ENCODE assay signal across 31 cellular contexts in genomic region chr18:44824884-44825283, GRCh38.
DNase-seq lines count a peak whose midpoint lies in the region; ATAC-seq, FAIRE-seq and TF ChIP-seq lines count a peak whose summit lies in the region.
"Had no signal": no experiment of that assay in that cellular context is flagged by ENCODE, and none has a peak within 500 bp of the region (broad histone marks: within the 10 kb centered on the region; RNA-seq: fewer than 3 reads in every experiment).

No MANE protein-coding gene starts in this region.

- no TSS peak for BruUV-seq in GM12878 (replicated peaks; lab: Mats Ljungman, UMichigan)

- POLR2A ChIA-PET in GM12878 (lab: Charles Lee): no interaction called here

- no peak for FAIRE-seq in GM12878 (lab: Jason Lieb, UNC)
- FAIRE-seq: frontal cortex, GM19239 had no signal

- H3K27ac ChIP-seq in GM12878 (ENCODE audit: control insufficient read depth, insufficient read depth): no peak overlapping the region
- H3K27ac ChIP-seq: 22Rv1, C4-2B, SJSA1, VCaP had no signal

- no peaks in the 10 kb centered on the region for H3K27me3 ChIP-seq in GM12878 (replicated peaks in 1 of 2; ENCODE audit: control insufficient read depth in 2 of 2, insufficient read depth in 2 of 2, low read length in 1 of 2)
- H3K27me3 ChIP-seq: dorsolateral prefrontal cortex, SJSA1, upper lobe of left lung had no signal

- H3K4me1 Mint-ChIP-seq in nephron progenitor cell (peaks cover 65% of the 10 kb centered on the region), type B pancreatic cell (ENCODE audit: unreplicated experiment) (peaks cover 51% of the 10 kb centered on the region)
- peaks cover 13 to 40% of the 10 kb centered on the region in 2 donors for H3K4me1 Mint-ChIP-seq in natural killer cell treated with Interleukin-12 subunit alpha and Interleukin-12 subunit beta and Interleukin-15 and Interleukin-18, amount 100 ng/mL, for 72 hours (ENCODE audit: low read depth in 2 of 2)

- peak; percentile 28 for DNase-seq in DMS 273 (lab: John Stamatoyannopoulos, UW; ENCODE audit: unreplicated experiment)
- no peak for DNase-seq in DMS 273 treated with DMSO at 0.1 percent for 48 hours (lab: John Stamatoyannopoulos, UW)
- no peak for DNase-seq in GM12878 (ENCODE audit: low read depth, low spot score)
- DNase-seq in nephron progenitor cell: no peak
- DNase-seq in type B pancreatic cell (ENCODE audit: extremely low spot score, unreplicated experiment): no peak
- DNase-seq in NCI-H2107 treated with DMSO at 0.1 percent for 48 hours (lab: John Stamatoyannopoulos, UW; ENCODE audit: unreplicated experiment): no peak
- DNase-seq in natural killer cell treated with Interleukin-12 subunit alpha and Interleukin-12 subunit beta and Interleukin-15 and Interleukin-18, amount 100 ng/mL, for 72 hours (ENCODE audit: low spot score): no peak
- DNase-seq in posterior cingulate gyrus: no peak
- DNase-seq: activated CD4-positive, alpha-beta T cell treated with anti-CD3 and anti-CD28 coated beads for 4 hours; activated CD8-positive, alpha-beta memory T cell treated with anti-CD3 and anti-CD28 coated beads for 24 hours; activated effector memory CD4-positive, alpha-beta T cell treated with Interleukin-2 at 50 U/mL for 16 hours; amygdala; Caco-2; dorsolateral prefrontal cortex; KG1; kidney glomerular epithelial cell; mammary epithelial cell; NCI-H1930; NCI-H226; nucleus accumbens; substantia nigra; T1000; upper lobe of left lung had no signal

- H3K4me1 ChIP-seq in GM12878 (ENCODE audit: control insufficient read depth, insufficient read depth, low read length): 0 out of 2 replicates have a peak, but pooled peaks cover 2% of the 10 kb centered on the region
- H3K4me1 ChIP-seq: Caco-2 had no signal

- in situ Hi-C loops in GM12878 (cut with MboI): no loop called here

- TF ChIP-seq EP300 in GM12878 (IDR thresholded peaks at IDR 0.05; ENCODE audit: borderline replicate concordance in 1 of 2, control insufficient read depth in 1 of 2, low read depth in 2 of 2, low read length in 2 of 2): no peak

- H4K20me1 ChIP-seq in GM12878 (ENCODE audit: control insufficient read depth, insufficient read depth): no peaks in the 10 kb centered on the region

- H3K27me3 Mint-ChIP-seq in nephron progenitor cell (ENCODE audit: low read depth, poor library complexity) (no peaks in the 10 kb centered on the region), type B pancreatic cell (no peaks in the 10 kb centered on the region)
- H3K27me3 Mint-ChIP-seq in natural killer cell treated with Interleukin-12 subunit alpha and Interleukin-12 subunit beta and Interleukin-15 and Interleukin-18, amount 100 ng/mL, for 72 hours: no peaks in the 10 kb centered on the region

- RAD21 ChIA-PET in GM12878 (lab: Charles Lee; ENCODE audit: unreplicated experiment): interaction anchor here (1.4 kb wide), 1 partner anchor 145 kb away, joined by 3 read pairs; no protein-coding TSS in a partner anchor

- peaks cover 18% of the 10 kb centered on the region for H3K36me3 Mint-ChIP-seq in nephron progenitor cell (ENCODE audit: low read depth)
- H3K36me3 Mint-ChIP-seq in type B pancreatic cell: no peaks in the 10 kb centered on the region
- H3K36me3 Mint-ChIP-seq in natural killer cell treated with Interleukin-12 subunit alpha and Interleukin-12 subunit beta and Interleukin-15 and Interleukin-18, amount 100 ng/mL, for 72 hours: no peaks in the 10 kb centered on the region
- H3K36me3 Mint-ChIP-seq: activated naive CD4-positive, alpha-beta T cell treated with anti-CD3 and anti-CD28 coated beads, Interleukin-2, amount 50 U/mL, for 72 hours had no signal

- 0 out of 6 replicates have a peak, but pooled peaks of 1 of the 3 experiments have one; percentile 6 for TF ChIP-seq CTCF in GM12878 (IDR thresholded peaks at IDR 0.05 in 2 of 3, conservative IDR thresholded peaks at IDR 0.05 in 1 of 3; ENCODE audit: control insufficient read depth in 2 of 3, extremely low read depth in 1 of 3, insufficient read depth in 1 of 3, low read depth in 3 of 3, low read length in 3 of 3)
- no peak for TF ChIP-seq CTCF in nephron progenitor cell (IDR thresholded peaks at IDR 0.05)
- TF ChIP-seq CTCF in type B pancreatic cell (conservative IDR thresholded peaks at IDR 0.05): no peak

- peak; percentile 56 for TF ChIP-seq RAD21 in GM12878 (IDR thresholded peaks at IDR 0.05; ENCODE audit: insufficient read depth, low read depth, low read length)

- no peak overlapping the region for H3K4me3 Mint-ChIP-seq in nephron progenitor cell
- H3K4me3 Mint-ChIP-seq in type B pancreatic cell: peak overlapping the region; percentile 5
- no peak overlapping the region for H3K4me3 Mint-ChIP-seq in natural killer cell treated with Interleukin-12 subunit alpha and Interleukin-12 subunit beta and Interleukin-15 and Interleukin-18, amount 100 ng/mL, for 72 hours
- H3K4me3 Mint-ChIP-seq: stimulated activated effector memory CD8-positive, alpha-beta T cell treated with anti-CD3 and anti-CD28 coated beads, Interleukin-12 subunit alpha, Interleukin-12 subunit beta, amount 100 ng/mL, for 72 hours had no signal

- 41% methylated on average over 2 of the region's 2 CpGs for WGBS in GM12878 (ENCODE audit: insufficient coverage, insufficient replicate concordance, low lambda C conversion rate, missing lambda C conversion rate)

- no peak overlapping the region for H2AFZ ChIP-seq in GM12878 (ENCODE audit: control insufficient read depth, low read depth, low read length)

- intact Hi-C loops in GM12878 (cut with micrococcal nuclease; ENCODE audit: unreplicated experiment): no loop called here
- intact Hi-C loops in posterior cingulate gyrus (cut with DNase I): no loop called here

- no peak for TF ChIP-seq POLR2A in GM12878 (IDR thresholded peaks at IDR 0.05; ENCODE audit: low read depth, low read length)

- H3K9me3 Mint-ChIP-seq in nephron progenitor cell (no peaks in the 10 kb centered on the region), type B pancreatic cell (no peaks in the 10 kb centered on the region)
- H3K9me3 Mint-ChIP-seq in natural killer cell treated with Interleukin-12 subunit alpha and Interleukin-12 subunit beta and Interleukin-15 and Interleukin-18, amount 100 ng/mL, for 72 hours: no peaks in the 10 kb centered on the region
- H3K9me3 Mint-ChIP-seq: stimulated activated effector memory CD8-positive, alpha-beta T cell treated with anti-CD3 and anti-CD28 coated beads, Interleukin-12 subunit alpha, Interleukin-12 subunit beta, amount 100 ng/mL, for 72 hours had no signal

- H3K4me2 ChIP-seq in GM12878 (ENCODE audit: control insufficient read depth, insufficient read depth): no peak overlapping the region

- no peaks in the 10 kb centered on the region for H3K9me3 ChIP-seq in GM12878 (replicated peaks; ENCODE audit: control insufficient read depth, insufficient read depth, low read length)
- H3K9me3 ChIP-seq: Caco-2, SJSA1, upper lobe of left lung had no signal

- ATAC-seq in GM12878: peak; percentile 49
- no peak for ATAC-seq in natural killer cell treated with Interleukin-12 subunit alpha and Interleukin-12 subunit beta and Interleukin-15 and Interleukin-18, amount 100 ng/mL, for 72 hours
- ATAC-seq: activated naive CD4-positive, alpha-beta T cell treated with anti-CD3 and anti-CD28 coated beads, Interleukin-2, amount 50 U/mL, for 72 hours; stimulated activated effector memory CD8-positive, alpha-beta T cell treated with anti-CD3 and anti-CD28 coated beads, Interleukin-12 subunit alpha, Interleukin-12 subunit beta, amount 100 ng/mL, for 72 hours had no signal

- H3K9ac ChIP-seq in GM12878 (ENCODE audit: control insufficient read depth, insufficient read depth, low read length): no peak overlapping the region

- H3K27ac Mint-ChIP-seq in nephron progenitor cell (peak overlapping the region; percentile 0), type B pancreatic cell (peak overlapping the region; percentile 27)
- peak overlapping the region in 1 of 2 donors; percentile 10 for H3K27ac Mint-ChIP-seq in natural killer cell treated with Interleukin-12 subunit alpha and Interleukin-12 subunit beta and Interleukin-15 and Interleukin-18, amount 100 ng/mL, for 72 hours
- H3K27ac Mint-ChIP-seq: stimulated activated effector memory CD8-positive, alpha-beta T cell treated with anti-CD3 and anti-CD28 coated beads, Interleukin-12 subunit alpha, Interleukin-12 subunit beta, amount 100 ng/mL, for 72 hours had no signal

- no peaks in the 10 kb centered on the region for H3K36me3 ChIP-seq in GM12878 (ENCODE audit: control insufficient read depth in 2 of 2, insufficient read depth in 2 of 2, low read length in 1 of 2)
- H3K36me3 ChIP-seq: SJSA1, upper lobe of left lung had no signal

- H3K79me2 ChIP-seq in GM12878 (ENCODE audit: control insufficient read depth, insufficient read depth, low read length): no peaks in the 10 kb centered on the region

- CTCF ChIA-PET in GM12878 (lab: Yijun Ruan, JAX): interaction anchor here (0.9 to 1.8 kb wide), 3 partner anchors 26 to 388 kb away, joined by 3 to 4 read pairs (median 4); no protein-coding TSS in a partner anchor

- SMC1A ChIA-PET in GM12878 (lab: Charles Lee; ENCODE audit: uncharacterized antibody, unreplicated experiment): interaction anchor here (1.3 to 6.6 kb wide), 4 partner anchors 10 to 101 kb away, joined by 3 to 33 read pairs (median 14); no protein-coding TSS in a partner anchor

- no peak overlapping the region for H3K4me3 ChIP-seq in GM12878
- H3K4me3 ChIP-seq: dorsolateral prefrontal cortex, SJSA1, upper lobe of left lung had no signal

TF ChIP-seq in GM12878, 131 proteins besides CTCF, POLR2A, EP300 and RAD21:
- TF ChIP-seq SMC3 (IDR thresholded peaks at IDR 0.05; ENCODE audit: borderline replicate concordance, low read length) (peak; percentile 22; the same call in 1 of the 2 replicates), FOXK2 (IDR thresholded peaks at IDR 0.05) (no peak), SPI1 (IDR thresholded peaks at IDR 0.05; ENCODE audit: borderline replicate concordance, insufficient read depth, low read depth, low read length) (0 out of 2 replicates have a peak, but pooled peaks have one; percentile 11), SMAD5 (IDR thresholded peaks at IDR 0.05; ENCODE audit: low read depth) (no peak)
